Comparison of ENCODE assay signal across 13 cellular contexts in genomic region chr9:114317665-114318357, GRCh38. TPM values are rescaled to one million over a fixed set of nuclear protein-coding genes. Genes with fewer than 3 reads are reported as not detected.
DNase-seq lines count a peak whose midpoint lies in the region; ATAC-seq and TF ChIP-seq lines count a peak whose summit lies in the region.
"Had no signal": no experiment of that assay in that cellular context is flagged by ENCODE, and none has a peak within 500 bp of the region (broad histone marks: within the 10 kb centered on the region; RNA-seq: fewer than 3 reads in every experiment).

No MANE protein-coding gene starts in this region.

- H3K27ac ChIP-seq in GM23248: no peak overlapping the region
- H3K27ac ChIP-seq in hepatocyte: peak overlapping the region; percentile 48
- H3K27ac ChIP-seq: epithelial cell of prostate had no signal

- DNase-seq in AG08395 (ENCODE audit: low spot score) (peak; percentile 64), GM23248 (peak; percentile 63), SK-MEL-5 (ENCODE audit: low read depth, low spot score) (peak; percentile 58), hepatocyte (ENCODE audit: low spot score) (no peak), NCI-H446 (lab: John Stamatoyannopoulos, UW) (no peak), NCI-H510A (lab: John Stamatoyannopoulos, UW) (no peak)
- DNase-seq: left cardiac atrium, NCI-H524 treated with DMSO at 0.1 percent for 48 hours had no signal

- H3K36me3 ChIP-seq in GM23248 (ENCODE audit: low read depth) (no peaks in the 10 kb centered on the region), hepatocyte (replicated peaks; ENCODE audit: insufficient read depth, low read depth) (no peaks in the 10 kb centered on the region)

- WGBS in GM23248 (ENCODE audit: low coverage in 1 of 2, low lambda C conversion rate in 2 of 2, missing lambda C conversion rate in 2 of 2), 2 experiments: 80 to 85% methylated on average over 8 of the region's 8 CpGs
- 91% methylated on average over 8 of the region's 8 CpGs for WGBS in hepatocyte (ENCODE audit: low lambda C conversion rate, missing lambda C conversion rate)

- H3F3A ChIP-seq in GM23248 (ENCODE audit: insufficient read depth): no peaks in the 10 kb centered on the region

- H3K4me1 ChIP-seq in GM23248 (ENCODE audit: insufficient read depth) (0 out of 2 replicates have a peak, but pooled peaks cover 7% of the 10 kb centered on the region), hepatocyte (ENCODE audit: insufficient read depth) (peaks cover 3% of the 10 kb centered on the region)

- H3K9me3 ChIP-seq in GM23248 (ENCODE audit: low read depth): no peaks in the 10 kb centered on the region
- no peaks in the 10 kb centered on the region for H3K9me3 ChIP-seq in hepatocyte (ENCODE audit: low read depth)

- H3K4me3 ChIP-seq in GM23248 (no peak overlapping the region), hepatocyte (no peak overlapping the region)

- ATAC-seq in GM18502 (IDR thresholded peaks at IDR 0.05; ENCODE audit: poor library complexity, unreplicated experiment) (no peak), GM18505 (IDR thresholded peaks at IDR 0.05; ENCODE audit: unreplicated experiment) (no peak)
- ATAC-seq: activated naive CD4-positive, alpha-beta T cell treated with anti-CD3 and anti-CD28 coated beads, Interleukin-2, amount 50 U/mL, for 72 hours; left cardiac atrium had no signal

- H3K9me2 ChIP-seq in GM23248 (ENCODE audit: insufficient read depth) (no peaks in the 10 kb centered on the region), hepatocyte (replicated peaks; ENCODE audit: insufficient read depth) (no peaks in the 10 kb centered on the region)

- no peak for TF ChIP-seq POLR2A in GM18505 (IDR thresholded peaks at IDR 0.05; ENCODE audit: borderline replicate concordance, extremely low read depth, insufficient read depth, insufficient read length)

- H3K79me2 ChIP-seq in GM23248 (ENCODE audit: insufficient read depth): no peaks in the 10 kb centered on the region
- no peaks in the 10 kb centered on the region for H3K79me2 ChIP-seq in hepatocyte

- H2AFZ ChIP-seq in GM23248 (peak overlapping the region; percentile 62), hepatocyte (no peak overlapping the region)

- 0 out of 2 replicates have a peak overlapping the region, but pooled peaks have one; percentile 44 for H3K9ac ChIP-seq in GM23248

- in situ Hi-C loops in GM23248 (cut with MboI): no loop called here
- in situ Hi-C loops in SK-MEL-5 (cut with HindIII; ENCODE audit: low pct_unique_long_range_greater_than_20kb, low sequenced_read_pairs): no loop called here

- H4K20me1 ChIP-seq in GM23248 (ENCODE audit: insufficient read depth): no peaks in the 10 kb centered on the region
- H4K20me1 ChIP-seq in hepatocyte (ENCODE audit: insufficient read depth, poor library complexity, severe bottlenecking): no peaks in the 10 kb centered on the region

- no peak for TF ChIP-seq CTCF in hepatocyte (IDR thresholded peaks at IDR 0.05; ENCODE audit: poor library complexity)

- H3K4me2 ChIP-seq in GM23248 (ENCODE audit: unreplicated experiment) (no peak overlapping the region), hepatocyte (no peak overlapping the region)

- no peaks in the 10 kb centered on the region for H3K27me3 ChIP-seq in GM23248 (replicated peaks; ENCODE audit: insufficient read depth)
- H3K27me3 ChIP-seq in hepatocyte: no peaks in the 10 kb centered on the region

RNA-seq across cellular contexts. Expression of gene ORM1, which starts 5.1 kb away (rescaled TPM):
- total RNA-seq in GM23248 (2014; rRNA removed; shearing (Covaris generic)): not detected in 2 replicates
- polyA plus RNA-seq in GM23248 (2016; fragmentation: Nextera tagmentation; extraction: Ambion mirVana) (not detected in 2 replicates), hepatocyte (538 and 976 TPM in 2 replicates)
- not detected in 2 replicates for total RNA-seq in SK-MEL-5 (2014; rRNA removed; shearing (Covaris generic))
- polyA plus RNA-seq in SK-MEL-5 (2015; cell fraction: cytosol; rRNA removed): not detected in 2 replicates
- not detected in 2 replicates for polyA plus RNA-seq in SK-MEL-5 (2015; cell fraction: nucleus; rRNA removed)
- total RNA-seq in hepatocyte: 397 and 472 TPM in 2 replicates
- total RNA-seq: activated naive CD4-positive, alpha-beta T cell treated with anti-CD3 and anti-CD28 coated beads, Interleukin-2, amount 50 U/mL, for 72 hours; HT-29 had no signal

RNA-seq across cellular contexts. Expression of gene ORM2, which starts 11.9 kb away (rescaled TPM):
- not detected in 2 replicates for total RNA-seq in GM23248 (2014; rRNA removed; shearing (Covaris generic))
- polyA plus RNA-seq in GM23248 (2016; fragmentation: Nextera tagmentation; extraction: Ambion mirVana) (not detected in 2 replicates), hepatocyte (80.9 and 136 TPM in 2 replicates)
- not detected in 2 replicates for total RNA-seq in SK-MEL-5 (2014; rRNA removed; shearing (Covaris generic))
- not detected in 2 replicates for polyA plus RNA-seq in SK-MEL-5 (2015; cell fraction: cytosol; rRNA removed)
- polyA plus RNA-seq in SK-MEL-5 (2015; cell fraction: nucleus; rRNA removed): not detected in 2 replicates
- 45.7 and 52.0 TPM in 2 replicates for total RNA-seq in hepatocyte
- total RNA-seq: activated naive CD4-positive, alpha-beta T cell treated with anti-CD3 and anti-CD28 coated beads, Interleukin-2, amount 50 U/mL, for 72 hours; HT-29 had no signal

Comparison
In these comparisons a context has a peak if more than half of its experiments do, and no peak if none do; other contexts are left out.
1. DNase-seq: peak in AG08395 (single experiment), GM23248 (single experiment) and SK-MEL-5 (single experiment); none in hepatocyte (single experiment), NCI-H446 (0 of 2) and NCI-H510A (single experiment).
2. RNA of gene ORM1, which starts 5.1 kb away (total RNA-seq): 397 to 472 TPM in hepatocyte; not detected in GM23248 and not detected in SK-MEL-5; every median in the first group is over 100 times any median in the second.
3. RNA of gene ORM2, which starts 11.9 kb away (total RNA-seq): 45.7 to 52.0 TPM in hepatocyte; not detected in GM23248 and not detected in SK-MEL-5; every median in the first group is over 10 times any median in the second.